24 cellular contexts compared by ENCODE assay signal in genomic region chr19:1486720-1487575, GRCh38. TPM values are rescaled to one million over a fixed set of nuclear protein-coding genes. Genes with fewer than 3 reads are reported as not detected.
"Had no signal": no experiment of that assay in that cellular context is flagged by ENCODE, and none has a peak within 500 bp of the region (broad histone marks: within the 10 kb centered on the region; RNA-seq: fewer than 3 reads in every experiment).

No MANE protein-coding gene starts in this region.

- DNase-seq: activated CD4-positive, alpha-beta memory T cell treated with anti-CD3 and anti-CD28 coated beads, Interleukin-2, amount 10 ng/mL, durations not matched to agents 7 days and 5 days; activated CD4-positive, alpha-beta T cell treated with anti-CD3 and anti-CD28 coated beads for 36 hours; activated CD4-positive, alpha-beta T cell treated with anti-CD3 and anti-CD28 coated beads, Interleukin-2, amount 50 U/mL, for 1 hour; activated CD8-positive, alpha-beta memory T cell treated with anti-CD3 and anti-CD28 coated beads, Interleukin-2, amount 50 U/mL, for 48 hours; activated T-cell treated with anti-CD3 and anti-CD28 coated beads, Interleukin-2, amount 50 U/mL, for 1 hour; amygdala; NCI-H1092; NCI-H1417; NCI-H1694; NCI-H2029; NCI-H345; NCI-H510A; NCI-H526 treated with DMSO at 0.1 percent for 48 hours; NK-92 treated with Interleukin-12 subunit alpha and Interleukin-12 subunit beta, amount 100 ng/mL, for 24 hours; PC-3; SIG-M5; T-cell; T-helper 2 cell had no signal

- ATAC-seq: activated CD4-positive, alpha-beta T cell treated with anti-CD3 and anti-CD28 coated beads for 36 hours; PC-3; T-cell had no signal

- H3K27ac Mint-ChIP-seq: activated CD4-positive, alpha-beta memory T cell treated with anti-CD3 and anti-CD28 coated beads, Interleukin-2, amount 10 ng/mL, durations not matched to agents 7 days and 5 days; activated CD4-positive, alpha-beta T cell treated with anti-CD3 and anti-CD28 coated beads for 36 hours; activated naive CD4-positive, alpha-beta T cell treated with anti-CD3 and anti-CD28 coated beads, Interleukin-2, amount 50 U/mL, for 24 hours; brain; IgD-negative memory B cell; T-cell had no signal

- H3K27ac ChIP-seq: KMS-11, VCaP had no signal

- H3K27me3 Mint-ChIP-seq: activated naive CD4-positive, alpha-beta T cell treated with anti-CD3 and anti-CD28 coated beads, Interleukin-2, amount 50 U/mL, for 24 hours; T-cell had no signal

- H3K4me3 Mint-ChIP-seq: activated CD4-positive, alpha-beta memory T cell treated with anti-CD3 and anti-CD28 coated beads, Interleukin-2, amount 10 ng/mL, durations not matched to agents 7 days and 5 days; activated CD4-positive, alpha-beta T cell treated with anti-CD3 and anti-CD28 coated beads for 36 hours; activated naive CD4-positive, alpha-beta T cell treated with anti-CD3 and anti-CD28 coated beads, Interleukin-2, amount 50 U/mL, for 24 hours; brain; IgD-negative memory B cell; T-cell had no signal

- H3K36me3 Mint-ChIP-seq: activated naive CD4-positive, alpha-beta T cell treated with anti-CD3 and anti-CD28 coated beads, Interleukin-2, amount 50 U/mL, for 24 hours; brain; IgD-negative memory B cell; T-cell had no signal

- H3K9ac ChIP-seq: KMS-11 had no signal

- H3K9me3 Mint-ChIP-seq: activated CD4-positive, alpha-beta memory T cell treated with anti-CD3 and anti-CD28 coated beads, Interleukin-2, amount 10 ng/mL, durations not matched to agents 7 days and 5 days; activated naive CD4-positive, alpha-beta T cell treated with anti-CD3 and anti-CD28 coated beads, Interleukin-2, amount 50 U/mL, for 24 hours; brain; IgD-negative memory B cell; T-cell had no signal

- H3K4me2 ChIP-seq: KMS-11 had no signal

RNA-seq across cellular contexts. Expression of gene PCSK4, which starts 3.2 kb away (rescaled TPM):
- polyA plus RNA-seq: IgD-negative memory B cell had no signal

RNA-seq across cellular contexts. Expression of gene PLK5, which starts 36.9 kb away (rescaled TPM):
- total RNA-seq: activated CD4-positive, alpha-beta memory T cell treated with anti-CD3 and anti-CD28 coated beads, Interleukin-2, amount 10 ng/mL, durations not matched to agents 7 days and 5 days; activated CD4-positive, alpha-beta T cell treated with anti-CD3 and anti-CD28 coated beads for 36 hours; activated CD8-positive, alpha-beta memory T cell treated with anti-CD3 and anti-CD28 coated beads for 36 hours; PC-3; T-cell had no signal
- polyA plus RNA-seq: IgD-negative memory B cell had no signal
